Comparison of ENCODE assay signal across 21 cellular contexts in genomic region chr7:29422829-29423228, GRCh38.
"Had no signal": no experiment of that assay in that cellular context is flagged by ENCODE, and none has a peak within 500 bp of the region (broad histone marks: within the 10 kb centered on the region; RNA-seq: fewer than 3 reads in every experiment).

No MANE protein-coding gene starts in this region.

- H3K27ac ChIP-seq: lower lobe of right lung, parathyroid adenoma, right lobe of liver, testis, tibial artery, upper lobe of left lung had no signal

- H3K36me3 Mint-ChIP-seq: naive B cell; natural killer cell treated with Interleukin-12 subunit alpha and Interleukin-12 subunit beta and Interleukin-15 and Interleukin-18, amount 100 ng/mL, for 72 hours; stimulated activated memory B cell treated with anti-CD40 and anti-IgM and Interleukin-4, amounts not matched to agents 10 μg/mL and 1 μg/mL and 100 μg/mL, for 72 hours had no signal

- H3K27me3 Mint-ChIP-seq: natural killer cell treated with Interleukin-12 subunit alpha and Interleukin-12 subunit beta and Interleukin-15 and Interleukin-18, amount 100 ng/mL, for 72 hours; progenitor cell of endocrine pancreas had no signal

- H3K4me3 ChIP-seq: lower lobe of right lung, right lobe of liver, testis, tibial artery, upper lobe of left lung had no signal

- H3K27ac Mint-ChIP-seq: naive B cell; natural killer cell treated with Interleukin-12 subunit alpha and Interleukin-12 subunit beta and Interleukin-15 and Interleukin-18, amount 100 ng/mL, for 72 hours; progenitor cell of endocrine pancreas; stimulated activated memory B cell treated with anti-CD40 and anti-IgM and Interleukin-4, amounts not matched to agents 10 μg/mL and 1 μg/mL and 100 μg/mL, for 72 hours had no signal

- H3K9ac ChIP-seq: parathyroid adenoma had no signal

- H2AFZ ChIP-seq: parathyroid adenoma had no signal

- H3K36me3 ChIP-seq: lower lobe of right lung, right lobe of liver, tibial artery, upper lobe of left lung had no signal

- H3K4me3 Mint-ChIP-seq: immature natural killer cell; naive B cell; natural killer cell treated with Interleukin-12 subunit alpha and Interleukin-12 subunit beta and Interleukin-15 and Interleukin-18, amount 100 ng/mL, for 72 hours; neural crest cell; stimulated activated memory B cell treated with anti-CD40 and anti-IgM and Interleukin-4, amounts not matched to agents 10 μg/mL and 1 μg/mL and 100 μg/mL, for 72 hours had no signal

- H3K27me3 ChIP-seq: right lobe of liver, testis, tibial artery, upper lobe of left lung had no signal

- ATAC-seq: left ventricle myocardium superior; lower lobe of right lung; natural killer cell treated with Interleukin-12 subunit alpha and Interleukin-12 subunit beta and Interleukin-15 and Interleukin-18, amount 100 ng/mL, for 72 hours; right lobe of liver; stimulated activated memory B cell treated with anti-CD40 and anti-IgM and Interleukin-4, amounts not matched to agents 10 μg/mL and 1 μg/mL and 100 μg/mL, for 72 hours; stimulated activated naive CD8-positive, alpha-beta T cell treated with anti-CD3 and anti-CD28 coated beads, Interleukin-15, Interleukin-2, amounts not matched to agents 100 U/mL and 50 U/mL, for 24 hours had no signal

- H3K4me1 Mint-ChIP-seq: naive B cell, neural crest cell had no signal

- H3K79me2 ChIP-seq: parathyroid adenoma had no signal

- H3K4me1 ChIP-seq: lower lobe of right lung, parathyroid adenoma, right lobe of liver, testis, tibial artery, upper lobe of left lung had no signal

- H3K9me3 Mint-ChIP-seq: immature natural killer cell; naive B cell; natural killer cell treated with Interleukin-12 subunit alpha and Interleukin-12 subunit beta and Interleukin-15 and Interleukin-18, amount 100 ng/mL, for 72 hours; neural crest cell; stimulated activated memory B cell treated with anti-CD40 and anti-IgM and Interleukin-4, amounts not matched to agents 10 μg/mL and 1 μg/mL and 100 μg/mL, for 72 hours had no signal

- DNase-seq: cortex of kidney; hypothalamus; immature natural killer cell; islet precursor cell; kidney glomerular epithelial cell; left ventricle myocardium superior; lower lobe of right lung; naive B cell; right lobe of liver; stimulated activated CD4-positive, alpha-beta T cell treated with anti-CD3 and anti-CD28 coated beads, Interleukin-2, amount 100 ng/mL, for 24 hours; stimulated activated CD4-positive, alpha-beta T cell treated with anti-CD3 and anti-CD28 coated beads, Interleukin-4, amount 100 ng/mL, for 24 hours; stimulated activated naive CD8-positive, alpha-beta T cell treated with anti-CD3 and anti-CD28 coated beads, Interleukin-15, Interleukin-2, amounts not matched to agents 100 U/mL and 50 U/mL, for 24 hours; substantia nigra; testis; tibial artery; upper lobe of left lung had no signal

- H3K9me3 ChIP-seq: lower lobe of right lung, right lobe of liver, testis, tibial artery, upper lobe of left lung had no signal
